19 cellular contexts compared by ENCODE assay signal in genomic region chr3:188125076-188125475, GRCh38.
"Had no signal": no experiment of that assay in that cellular context is flagged by ENCODE, and none has a peak within 500 bp of the region (broad histone marks: within the 10 kb centered on the region; RNA-seq: fewer than 3 reads in every experiment).

No MANE protein-coding gene starts in this region.

- H3K27me3 ChIP-seq: colonic mucosa had no signal

- H3K9me3 Mint-ChIP-seq: activated CD4-positive, alpha-beta T cell treated with anti-CD3 and anti-CD28 coated beads, Interleukin-2, amount 10 ng/mL, durations not matched to agents 7 days and 5 days; activated naive CD4-positive, alpha-beta T cell treated with anti-CD3 and anti-CD28 coated beads, Interleukin-2, amount 10 ng/mL, durations not matched to agents 7 days and 5 days; activated naive CD8-positive, alpha-beta T cell treated with anti-CD3 and anti-CD28 coated beads, Interleukin-2, amount 50 U/mL, for 24 hours; central memory CD8-positive, alpha-beta T cell; naive B cell; neural crest cell; stimulated activated naive B cell treated with anti-CD40 and anti-IgM and Interleukin-4, amounts not matched to agents 10 μg/mL and 1 μg/mL and 100 μg/mL, for 72 hours had no signal

- H3K4me1 Mint-ChIP-seq: central memory CD8-positive, alpha-beta T cell had no signal

- H3K4me3 Mint-ChIP-seq: activated CD4-positive, alpha-beta T cell treated with anti-CD3 and anti-CD28 coated beads, Interleukin-2, amount 10 ng/mL, durations not matched to agents 7 days and 5 days; activated CD8-positive, alpha-beta T cell treated with anti-CD3 and anti-CD28 coated beads, Interleukin-2, amount 10 ng/mL, durations not matched to agents 7 days and 5 days; activated naive CD4-positive, alpha-beta T cell treated with anti-CD3 and anti-CD28 coated beads, Interleukin-2, amount 10 ng/mL, durations not matched to agents 7 days and 5 days; activated naive CD8-positive, alpha-beta T cell treated with anti-CD3 and anti-CD28 coated beads, Interleukin-2, amount 50 U/mL, for 24 hours; brain; central memory CD8-positive, alpha-beta T cell; stimulated activated naive B cell treated with anti-CD40 and anti-IgM and Interleukin-4, amounts not matched to agents 10 μg/mL and 1 μg/mL and 100 μg/mL, for 72 hours had no signal

- H3K27me3 Mint-ChIP-seq: activated CD4-positive, alpha-beta T cell treated with anti-CD3 and anti-CD28 coated beads, Interleukin-2, amount 10 ng/mL, durations not matched to agents 7 days and 5 days; activated naive CD8-positive, alpha-beta T cell treated with anti-CD3 and anti-CD28 coated beads, Interleukin-2, amount 50 U/mL, for 24 hours; central memory CD8-positive, alpha-beta T cell; naive B cell; stimulated activated naive B cell treated with anti-CD40 and anti-IgM and Interleukin-4, amounts not matched to agents 10 μg/mL and 1 μg/mL and 100 μg/mL, for 72 hours had no signal

- H3K4me3 ChIP-seq: colonic mucosa, esophagus squamous epithelium, thoracic aorta had no signal

- H3K36me3 Mint-ChIP-seq: brain; naive B cell; stimulated activated naive B cell treated with anti-CD40 and anti-IgM and Interleukin-4, amounts not matched to agents 10 μg/mL and 1 μg/mL and 100 μg/mL, for 72 hours had no signal

- H3K36me3 ChIP-seq: colonic mucosa, esophagus squamous epithelium, thoracic aorta had no signal

- ATAC-seq: activated CD8-positive, alpha-beta T cell treated with anti-CD3 and anti-CD28 coated beads, Interleukin-2, amount 10 ng/mL, durations not matched to agents 7 days and 5 days; activated naive CD8-positive, alpha-beta T cell treated with anti-CD3 and anti-CD28 coated beads, Interleukin-2, amount 50 U/mL, for 24 hours; left ventricle myocardium superior; stimulated activated naive B cell treated with anti-CD40 and anti-IgM and Interleukin-4, amounts not matched to agents 10 μg/mL and 1 μg/mL and 100 μg/mL, for 72 hours had no signal

- H3K27ac ChIP-seq: colonic mucosa had no signal

- DNase-seq: activated CD4-positive, alpha-beta T cell treated with anti-CD3 and anti-CD28 coated beads, Interleukin-2, amount 10 ng/mL, durations not matched to agents 7 days and 5 days; activated CD8-positive, alpha-beta memory T cell treated with anti-CD3 and anti-CD28 coated beads, Interleukin-2, amount 50 U/mL, for 4 hours; activated CD8-positive, alpha-beta T cell treated with anti-CD3 and anti-CD28 coated beads, Interleukin-2, amount 10 ng/mL, durations not matched to agents 7 days and 5 days; activated effector memory CD4-positive, alpha-beta T cell treated with Interleukin-2 at 50 U/mL for 16 hours; activated naive CD4-positive, alpha-beta T cell treated with anti-CD3 and anti-CD28 coated beads, Interleukin-2, amount 10 ng/mL, durations not matched to agents 7 days and 5 days; activated naive CD8-positive, alpha-beta T cell treated with anti-CD3 and anti-CD28 coated beads, Interleukin-2, amount 50 U/mL, for 24 hours; activated T-cell treated with anti-CD3 and anti-CD28 coated beads, Interleukin-2, amount 50 U/mL, for 48 hours; anterior cingulate cortex; colonic mucosa; esophagus squamous epithelium; glutamatergic neuron; left ventricle myocardium superior; naive B cell; stimulated activated naive B cell treated with anti-CD40 and anti-IgM and Interleukin-4, amounts not matched to agents 10 μg/mL and 1 μg/mL and 100 μg/mL, for 72 hours; T1000 had no signal

- H3K9me3 ChIP-seq: colonic mucosa, esophagus squamous epithelium, thoracic aorta had no signal

- H3K4me1 ChIP-seq: colonic mucosa, esophagus squamous epithelium had no signal
